In the genomic region with DNA sequence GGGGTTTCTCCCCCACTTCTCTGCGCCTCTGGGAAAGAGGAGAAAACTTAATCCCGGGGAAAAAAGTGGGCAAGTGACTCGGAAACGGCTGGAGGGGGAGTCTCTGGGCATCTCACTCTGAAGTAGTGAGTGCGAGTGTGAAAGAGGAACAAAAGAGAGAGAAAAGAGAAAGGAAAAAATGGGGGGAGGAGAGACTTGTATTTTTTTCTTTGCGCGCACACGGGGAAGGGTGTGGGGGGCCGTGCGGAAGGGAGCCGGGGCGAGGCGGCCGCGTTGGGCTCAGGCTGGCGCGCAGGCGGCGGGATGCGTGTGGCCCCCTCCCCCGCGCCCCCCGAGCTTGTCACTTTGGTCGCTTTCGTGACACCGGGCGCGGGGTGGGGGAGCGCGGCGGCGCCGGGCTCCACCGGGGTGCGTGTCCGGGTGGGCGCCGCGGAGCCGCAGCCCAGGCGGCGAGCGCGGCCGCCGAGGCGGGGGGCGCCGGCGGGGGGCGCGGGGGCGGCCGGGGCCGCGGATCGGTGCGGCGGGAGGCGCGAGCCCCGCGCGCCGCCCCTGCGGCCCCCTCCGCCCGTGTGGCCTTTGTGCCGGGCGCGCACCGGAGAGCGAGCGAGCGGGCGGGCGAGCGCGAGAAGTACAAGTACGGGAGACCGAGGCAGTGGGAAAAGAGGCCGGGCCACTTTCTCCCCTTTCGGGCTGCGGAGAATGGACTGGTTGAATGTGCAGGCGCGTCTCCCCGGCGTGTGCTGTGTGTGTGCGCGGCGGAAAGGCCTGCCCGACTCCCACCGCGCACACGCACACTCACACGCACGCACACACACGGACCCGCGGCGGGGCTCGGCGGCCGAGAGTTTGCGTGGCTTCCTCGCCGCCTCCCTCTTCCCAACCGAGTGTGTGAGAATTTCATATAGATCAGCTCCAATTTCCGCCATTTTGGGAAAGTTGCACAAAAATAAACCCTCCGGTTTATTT, we compare ENCODE assay signal across 8 cellular contexts. TPM values are rescaled to one million over a fixed set of nuclear protein-coding genes. Genes with fewer than 3 reads are reported as not detected.
DNase-seq lines count a peak whose midpoint lies in the region; ATAC-seq and TF ChIP-seq lines count a peak whose summit lies in the region.

No MANE protein-coding gene starts in this region.

- H3K36me3 ChIP-seq in upper lobe of left lung: no peaks in the 10 kb centered on the region

- TF ChIP-seq CTCF in fibroblast of villous mesenchyme (IDR thresholded peaks at IDR 0.05; ENCODE audit: insufficient read depth, low read depth, low read length) (no peak), nephron (IDR thresholded peaks at IDR 0.05; ENCODE audit: unreplicated experiment in 3 of 3) (no peak), upper lobe of left lung (IDR thresholded peaks at IDR 0.05) (no peak)

- H3K36me3 Mint-ChIP-seq in nephron (ENCODE audit: low read depth): peaks cover 6% of the 10 kb centered on the region

- no peak for TF ChIP-seq EP300 in upper lobe of left lung (IDR thresholded peaks at IDR 0.05)

- H3K27ac ChIP-seq in upper lobe of left lung: peak overlapping the region; percentile 68 to 89 (median 76)

- peaks cover 0 to 4% (median 4%) of the 10 kb centered on the region in 4 donors for H3K4me1 ChIP-seq in upper lobe of left lung

- H3K27me3 ChIP-seq in upper lobe of left lung: no peaks in the 10 kb centered on the region

- peak overlapping the region; percentile 100 for H3K4me3 Mint-ChIP-seq in nephron

- H3K27ac Mint-ChIP-seq in nephron: peak overlapping the region; percentile 94 to 99 (median 98)

- ATAC-seq in HG02870 (IDR thresholded peaks at IDR 0.05; ENCODE audit: unreplicated experiment) (peak; percentile 22), upper lobe of left lung (ENCODE audit: low FRiP score in 2 of 2) (peak in 1 of 2 donors; percentile 4)

- peaks cover 16% of the 10 kb centered on the region for H3K27me3 Mint-ChIP-seq in nephron (ENCODE audit: low read depth)

- DNase-seq in NCI-H1092 treated with DMSO at 0.1 percent for 48 hours (lab: John Stamatoyannopoulos, UW): peak; percentile 25
- no peak for DNase-seq in NCI-H1092 (lab: John Stamatoyannopoulos, UW)
- peak; percentile 75 for DNase-seq in OCI-M1 (lab: John Stamatoyannopoulos, UW)
- peak; percentile 29 for DNase-seq in activated T-helper 9 cell treated with anti-CD3 and anti-CD28 coated beads, Interleukin-2, amount 50 U/mL, for 16 hours (ENCODE audit: low read depth)
- peak; percentile 49 for DNase-seq in fibroblast of villous mesenchyme (ENCODE audit: low read depth)
- DNase-seq in upper lobe of left lung: peak; percentile 28 to 89

- H3K9me3 Mint-ChIP-seq in nephron: no peaks in the 10 kb centered on the region

- TF ChIP-seq POLR2A in upper lobe of left lung (IDR thresholded peaks at IDR 0.05): no peak

- no peaks in the 10 kb centered on the region for H3K9me3 ChIP-seq in upper lobe of left lung

- H3K4me3 ChIP-seq in fibroblast of villous mesenchyme (ENCODE audit: low read depth, low read length): peak overlapping the region; percentile 96
- H3K4me3 ChIP-seq in upper lobe of left lung: peak overlapping the region; percentile 84 to 94 (median 88)

- 0 to 1% methylated on average over 30 to 44 of the region's 110 CpGs for WGBS in upper lobe of left lung, 2 donors

- peaks cover 10% of the 10 kb centered on the region for H3K4me1 Mint-ChIP-seq in nephron

RNA-seq across cellular contexts. Expression of gene L3MBTL3, which starts 0.7 kb away (rescaled TPM):
- total RNA-seq in fibroblast of villous mesenchyme (14.8 and 16.8 TPM in 2 replicates), upper lobe of left lung (1 to 10 TPM; 3.2 to 9.3 (median 6.5) TPM)
